ENCODE assay signal across 1 cellular context in genomic region chr7:157307534-157307838, GRCh38.
TF ChIP-seq lines count a peak whose summit lies in the region.

No MANE protein-coding gene starts in this region.

TF ChIP-seq in WTC11, 78 proteins besides CTCF, POLR2A, EP300 and RAD21 (continued from another document):
- TF ChIP-seq, protein P1, sequence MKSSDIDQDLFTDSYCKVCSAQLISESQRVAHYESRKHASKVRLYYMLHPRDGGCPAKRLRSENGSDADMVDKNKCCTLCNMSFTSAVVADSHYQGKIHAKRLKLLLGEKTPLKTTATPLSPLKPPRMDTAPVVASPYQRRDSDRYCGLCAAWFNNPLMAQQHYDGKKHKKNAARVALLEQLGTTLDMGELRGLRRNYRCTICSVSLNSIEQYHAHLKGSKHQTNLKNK (CRISPR knock-in tag; IDR thresholded peaks at IDR 0.05): no peak
- TF ChIP-seq JUN (CRISPR knock-in tag; IDR thresholded peaks at IDR 0.05) (no peak), NFYB (CRISPR knock-in tag; conservative IDR thresholded peaks at IDR 0.05; ENCODE audit: low read depth) (no peak), FOXJ3 (CRISPR knock-in tag; IDR thresholded peaks at IDR 0.05; ENCODE audit: borderline replicate concordance) (no peak), ZNF219 (CRISPR knock-in tag; IDR thresholded peaks at IDR 0.05; ENCODE audit: borderline replicate concordance) (no peak), TP53 (CRISPR knock-in tag; IDR thresholded peaks at IDR 0.05) (no peak), RELA (CRISPR knock-in tag; IDR thresholded peaks at IDR 0.05; ENCODE audit: borderline replicate concordance) (no peak), ATF2 (CRISPR knock-in tag; IDR thresholded peaks at IDR 0.05; ENCODE audit: borderline replicate concordance, low read depth) (no peak), AR (CRISPR knock-in tag; IDR thresholded peaks at IDR 0.05) (no peak), ZNF532 (CRISPR knock-in tag; IDR thresholded peaks at IDR 0.05; ENCODE audit: borderline replicate concordance) (no peak), ELF4 (CRISPR knock-in tag; IDR thresholded peaks at IDR 0.05; ENCODE audit: low read depth) (no peak), MYBL2 (CRISPR knock-in tag; IDR thresholded peaks at IDR 0.05) (no peak), ZNF423 (CRISPR knock-in tag; IDR thresholded peaks at IDR 0.05) (no peak)
- TF ChIP-seq, protein P2, sequence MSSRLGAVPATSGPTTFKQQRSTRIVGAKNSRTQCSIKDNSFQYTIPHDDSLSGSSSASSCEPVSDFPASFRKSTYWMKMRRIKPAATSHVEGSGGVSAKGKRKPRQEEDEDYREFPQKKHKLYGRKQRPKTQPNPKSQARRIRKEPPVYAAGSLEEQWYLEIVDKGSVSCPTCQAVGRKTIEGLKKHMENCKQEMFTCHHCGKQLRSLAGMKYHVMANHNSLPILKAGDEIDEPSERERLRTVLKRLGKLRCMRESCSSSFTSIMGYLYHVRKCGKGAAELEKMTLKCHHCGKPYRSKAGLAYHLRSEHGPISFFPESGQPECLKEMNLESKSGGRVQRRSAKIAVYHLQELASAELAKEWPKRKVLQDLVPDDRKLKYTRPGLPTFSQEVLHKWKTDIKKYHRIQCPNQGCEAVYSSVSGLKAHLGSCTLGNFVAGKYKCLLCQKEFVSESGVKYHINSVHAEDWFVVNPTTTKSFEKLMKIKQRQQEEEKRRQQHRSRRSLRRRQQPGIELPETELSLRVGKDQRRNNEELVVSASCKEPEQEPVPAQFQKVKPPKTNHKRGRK (CRISPR knock-in tag; IDR thresholded peaks at IDR 0.05; ENCODE audit: borderline replicate concordance): no peak
